In genomic region chr10:79946270-79947082, GRCh38 we compare ENCODE assay signal across 1 cellular context.
TF ChIP-seq lines count a peak whose summit lies in the region.

No MANE protein-coding gene starts in this region.

TF ChIP-seq in K562, 482 proteins besides CTCF, POLR2A, EP300 and RAD21:
- TF ChIP-seq HDAC6 (IDR thresholded peaks at IDR 0.05; ENCODE audit: low read depth, low read length): no peak
- TF ChIP-seq SMARCA4 (IDR thresholded peaks at IDR 0.05): no peak
- TF ChIP-seq SOX6 (IDR thresholded peaks at IDR 0.05): no peak
- no peak for TF ChIP-seq CTCFL (IDR thresholded peaks at IDR 0.05; ENCODE audit: borderline replicate concordance, insufficient read depth, low read depth, low read length, poor library complexity, severe bottlenecking)
- TF ChIP-seq U2AF2 (optimal IDR thresholded peaks at IDR 0.05; ENCODE audit: low read depth, low read length): no peak
- no peak for TF ChIP-seq PURB (CRISPR knock-in tag; IDR thresholded peaks at IDR 0.05; ENCODE audit: low read depth)
- no peak for TF ChIP-seq UBTF (IDR thresholded peaks at IDR 0.05; ENCODE audit: borderline replicate concordance in 1 of 2, low read depth in 2 of 2, low read length in 2 of 2)
- no peak for TF ChIP-seq ZNF511 (CRISPR knock-in tag; IDR thresholded peaks at IDR 0.05)
- no peak for TF ChIP-seq ZNF551 (CRISPR knock-in tag; IDR thresholded peaks at IDR 0.05)
- TF ChIP-seq ATF2 (CRISPR knock-in tag; IDR thresholded peaks at IDR 0.05): no peak
- TF ChIP-seq MCM2 (IDR thresholded peaks at IDR 0.05; ENCODE audit: low read depth): no peak
- TF ChIP-seq ID3 (CRISPR knock-in tag; IDR thresholded peaks at IDR 0.05): no peak
- no peak for TF ChIP-seq ID3 (tag; IDR thresholded peaks at IDR 0.05)
- no peak for TF ChIP-seq ARID2 (IDR thresholded peaks at IDR 0.05)
